Comparison of ENCODE assay signal across 1 cellular context in genomic region chr12:116657921-116658495, GRCh38.
TF ChIP-seq lines count a peak whose summit lies in the region.

No MANE protein-coding gene starts in this region.

TF ChIP-seq in H1, 55 proteins besides CTCF, POLR2A, EP300 and RAD21 (continued from another document):
- TF ChIP-seq CBX8 (IDR thresholded peaks at IDR 0.05; ENCODE audit: borderline replicate concordance, low read depth, low read length) (no peak), SP2 (IDR thresholded peaks at IDR 0.05; ENCODE audit: low read length) (no peak), ATF2 (IDR thresholded peaks at IDR 0.05; ENCODE audit: low read length) (no peak), SP4 (IDR thresholded peaks at IDR 0.05; ENCODE audit: low read length) (no peak), SIX5 (IDR thresholded peaks at IDR 0.05; ENCODE audit: low read depth, low read length) (no peak), BRCA1 (IDR thresholded peaks at IDR 0.05; ENCODE audit: low read depth, low read length) (no peak), EZH2 (IDR thresholded peaks at IDR 0.05; ENCODE audit: low read depth, low read length, severe bottlenecking) (no peak), CBX5 (IDR thresholded peaks at IDR 0.05; ENCODE audit: low read depth, low read length) (no peak)
